In the genomic region with DNA sequence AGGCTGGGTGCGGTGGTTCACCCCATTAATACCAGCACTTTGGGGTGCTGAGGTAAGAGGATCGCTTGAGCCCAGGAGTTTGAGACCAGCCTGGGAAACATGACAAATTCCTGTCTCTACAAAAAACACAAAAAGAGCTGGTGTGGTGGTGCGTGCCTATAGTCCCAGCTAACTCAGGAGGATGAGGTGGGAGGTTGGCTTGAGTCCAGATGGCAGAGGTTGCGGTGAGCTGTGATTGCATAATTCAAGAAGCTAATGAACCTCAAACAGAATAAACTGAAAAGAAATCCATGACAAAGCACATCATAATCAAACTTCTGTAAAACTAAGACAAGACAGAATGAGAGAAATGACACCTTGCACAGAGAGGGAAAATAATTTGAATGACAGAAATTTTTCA, we compare ENCODE assay signal across 15 cellular contexts. TPM values are rescaled to one million over a fixed set of nuclear protein-coding genes. Genes with fewer than 3 reads are reported as not detected.
DNase-seq lines count a peak whose midpoint lies in the region; ATAC-seq and TF ChIP-seq lines count a peak whose summit lies in the region.
"Had no signal": no experiment of that assay in that cellular context is flagged by ENCODE, and none has a peak within 500 bp of the region (broad histone marks: within the 10 kb centered on the region; RNA-seq: fewer than 3 reads in every experiment).

No MANE protein-coding gene starts in this region.

- no peak overlapping the region for H3K4me3 Mint-ChIP-seq in nephron progenitor cell
- H3K4me3 Mint-ChIP-seq: T-helper 17 cell had no signal

- WGBS in right cardiac atrium = 58% methylated on average over 4 of the region's 4 CpGs

- no peaks in the 10 kb centered on the region for H3K9me3 Mint-ChIP-seq in nephron progenitor cell

- DNase-seq in left ventricle myocardium superior (peak; percentile 28), right cardiac atrium (no peak), PC-3 (peak; percentile 82), epithelial cell of esophagus (ENCODE audit: low read depth) (peak; percentile 87), nephron progenitor cell (no peak)
- DNase-seq in activated T-cell treated with anti-CD3 and anti-CD28 coated beads, Interleukin-2, amount 50 U/mL, for 48 hours = no peak
- DNase-seq: activated CD4-positive, alpha-beta T cell treated with anti-CD3 and anti-CD28 coated beads, Interleukin-2, amount 50 U/mL, for 4 hours; activated gamma-delta T cell; DMS53; NCI-H187; stimulated activated CD4-positive, alpha-beta T cell treated with anti-CD3 and anti-CD28 coated beads, Interleukin-4, amount 100 ng/mL, for 24 hours; stimulated activated naive CD8-positive, alpha-beta T cell treated with anti-CD3 and anti-CD28 coated beads, Interleukin-15, Interleukin-2, amounts not matched to agents 100 U/mL and 50 U/mL, for 24 hours; T-helper 17 cell had no signal

- H3K9me3 ChIP-seq in right cardiac atrium (ENCODE audit: control insufficient read depth, low read length) = no peaks in the 10 kb centered on the region
- H3K9me3 ChIP-seq in PC-3 (ENCODE audit: low read length) = no peaks in the 10 kb centered on the region
- H3K9me3 ChIP-seq in subcutaneous abdominal adipose tissue (ENCODE audit: control insufficient read depth in 5 of 5, low read length in 5 of 5) = no peaks in the 10 kb centered on the region

- H4K20me1 ChIP-seq in PC-3 (ENCODE audit: low read length) = no peaks in the 10 kb centered on the region

- no peaks in the 10 kb centered on the region for H3K36me3 Mint-ChIP-seq in nephron progenitor cell (ENCODE audit: low read depth)

- no peaks in the 10 kb centered on the region for H3K79me2 ChIP-seq in PC-3 (ENCODE audit: low read length)

- H3K4me3 ChIP-seq in right cardiac atrium (ENCODE audit: low read length) = no peak overlapping the region
- H3K4me3 ChIP-seq in PC-3 (ENCODE audit: low read length) = no peak overlapping the region
- no peak overlapping the region for H3K4me3 ChIP-seq in epithelial cell of esophagus (ENCODE audit: low read length)
- H3K4me3 ChIP-seq in subcutaneous abdominal adipose tissue (ENCODE audit: low read depth in 1 of 5, low read length in 5 of 5) = no peak overlapping the region

- no peaks in the 10 kb centered on the region for H3K36me3 ChIP-seq in PC-3 (ENCODE audit: low read depth, low read length)
- H3K36me3 ChIP-seq in subcutaneous abdominal adipose tissue (ENCODE audit: control insufficient read depth in 5 of 5, insufficient read depth in 5 of 5, low read length in 5 of 5) = no peaks in the 10 kb centered on the region

- H3K27me3 Mint-ChIP-seq in nephron progenitor cell (ENCODE audit: low read depth, poor library complexity) = peaks cover 19% of the 10 kb centered on the region

- H3K9me2 ChIP-seq in PC-3 (replicated peaks; ENCODE audit: low read length) = no peaks in the 10 kb centered on the region

- ATAC-seq in left ventricle myocardium superior (no peak), right cardiac atrium (no peak), PC-3 (no peak)
- ATAC-seq in activated CD4-positive, CD25-positive, alpha-beta regulatory T cell treated with anti-CD3 and anti-CD28 coated beads, Interleukin-2, amount 50 U/mL, for 24 hours = no peak
- ATAC-seq: stimulated activated naive CD8-positive, alpha-beta T cell treated with anti-CD3 and anti-CD28 coated beads, Interleukin-15, Interleukin-2, amounts not matched to agents 100 U/mL and 50 U/mL, for 24 hours; T-helper 17 cell had no signal

- H3K4me1 ChIP-seq in right cardiac atrium (ENCODE audit: control insufficient read depth, insufficient read depth, low read length) (no peaks in the 10 kb centered on the region), PC-3 (ENCODE audit: insufficient read depth, low read length) (peaks cover 34% of the 10 kb centered on the region), subcutaneous abdominal adipose tissue (ENCODE audit: control insufficient read depth in 5 of 5, insufficient read depth in 5 of 5, low read length in 5 of 5) (peaks cover 0 to 31% (median 14%) of the 10 kb centered on the region in 5 donors)

- H3K4me1 Mint-ChIP-seq in nephron progenitor cell = no peaks in the 10 kb centered on the region
- H3K4me1 Mint-ChIP-seq: T-helper 17 cell had no signal

- H3K9ac ChIP-seq in PC-3 (ENCODE audit: low read length) (no peak overlapping the region), subcutaneous abdominal adipose tissue (ENCODE audit: low read length in 5 of 5) (peak overlapping the region in 1 of 5 donors; percentile 23)

- TF ChIP-seq CTCF in PC-3 (conservative IDR thresholded peaks at IDR 0.05; ENCODE audit: low read depth, low read length) (no peak), epithelial cell of esophagus (IDR thresholded peaks at IDR 0.05; ENCODE audit: insufficient read depth, low read depth, low read length, missing control alignments) (no peak), nephron progenitor cell (IDR thresholded peaks at IDR 0.05) (no peak)

- H3K27ac Mint-ChIP-seq in nephron progenitor cell = no peak overlapping the region
- H3K27ac Mint-ChIP-seq: T-helper 17 cell had no signal

- peaks cover 7% of the 10 kb centered on the region for H3F3A ChIP-seq in PC-3 (ENCODE audit: low read length, unreplicated experiment)

- no peaks in the 10 kb centered on the region for H3K27me3 ChIP-seq in right cardiac atrium (ENCODE audit: control insufficient read depth, insufficient read depth)
- no peaks in the 10 kb centered on the region for H3K27me3 ChIP-seq in PC-3 (ENCODE audit: low read length)
- H3K27me3 ChIP-seq in subcutaneous abdominal adipose tissue (ENCODE audit: control insufficient read depth in 5 of 5, insufficient read depth in 4 of 5, low read length in 5 of 5) = no peaks in the 10 kb centered on the region

- POLR2A ChIA-PET in PC-3 (lab: Charles Lee; ENCODE audit: unreplicated experiment) = interaction anchor here (0.6 kb wide), 1 partner anchor 277 kb away, joined by 7 read pairs; no protein-coding TSS in a partner anchor

- H2AFZ ChIP-seq in PC-3 (ENCODE audit: low read length) = 0 out of 2 replicates have a peak overlapping the region, but pooled peaks have one; percentile 2

- H3K4me2 ChIP-seq in PC-3 (ENCODE audit: low read length) = peak overlapping the region; percentile 54

- H3K27ac ChIP-seq in right cardiac atrium (ENCODE audit: low read length) = no peak overlapping the region
- peak overlapping the region; percentile 35 for H3K27ac ChIP-seq in PC-3 (ENCODE audit: low read length)
- H3K27ac ChIP-seq in subcutaneous abdominal adipose tissue (ENCODE audit: low read depth, low read length) = peak overlapping the region; percentile 90

- intact Hi-C loops in left ventricle myocardium superior (cut with micrococcal nuclease) (no loop called here), right cardiac atrium (cut with DNase I) (no loop called here), PC-3 (cut with micrococcal nuclease) (no loop called here)

- BruUV-seq in PC-3 (replicated peaks; lab: Mats Ljungman, UMichigan) = no TSS peak

- CTCF ChIA-PET in PC-3 (lab: Charles Lee) = interaction anchor here (0.7 kb wide), 1 partner anchor 1449 kb away, joined by 4 read pairs; no protein-coding TSS in a partner anchor

RNA-seq across cellular contexts. Expression of gene SEMA4F, which starts 54.8 kb away (rescaled TPM):
- total RNA-seq in left ventricle myocardium superior (3.4 TPM), right cardiac atrium (1 to 10 TPM; 3.7 to 5.3 (median 4.2) TPM), PC-3 (2014; rRNA removed) (7.6 and 13.9 TPM in 2 replicates)
- 1.7 TPM for polyA plus RNA-seq in right cardiac atrium

Comparison
In these comparisons a context has a peak if more than half of its experiments do, and no peak if none do; other contexts are left out.
1. DNase-seq: peak in left ventricle myocardium superior (single experiment), PC-3 (single experiment) and epithelial cell of esophagus (single experiment); none in right cardiac atrium (0 of 3), nephron progenitor cell (single experiment) and activated T-cell treated with anti-CD3 and anti-CD28 coated beads, Interleukin-2, amount 50 U/mL, for 48 hours (0 of 2).